Comparison of ENCODE assay signal across 1 cellular context in the genomic region with DNA sequence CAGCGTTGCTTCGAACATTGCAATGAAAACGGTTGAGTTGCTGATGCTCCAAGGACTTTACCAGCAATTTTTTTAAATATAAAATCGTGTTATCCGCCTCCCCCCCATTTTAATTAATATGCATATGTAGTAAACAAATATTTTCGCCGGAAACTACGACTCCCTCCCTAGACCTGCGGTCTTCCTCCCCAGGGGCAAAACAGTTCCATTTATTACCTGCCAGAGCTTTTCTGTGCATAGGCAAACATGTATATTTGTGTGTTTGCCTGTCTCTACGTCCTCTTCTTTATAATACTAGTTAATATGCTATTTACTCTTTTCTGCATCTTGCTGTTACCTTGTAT.
TF ChIP-seq lines count a peak whose summit lies in the region.

No MANE protein-coding gene starts in this region.

TF ChIP-seq in HEK293, 187 proteins besides CTCF, POLR2A, EP300 and RAD21 (continued from another document):
- TF ChIP-seq OSR2 (tag by site-specific recombination; IDR thresholded peaks at IDR 0.05) (no peak), ZNF155 (tag by site-specific recombination; IDR thresholded peaks at IDR 0.05) (no peak), ZNF791 (tag by site-specific recombination; IDR thresholded peaks at IDR 0.05) (no peak), ZNF426 (tag by site-specific recombination; IDR thresholded peaks at IDR 0.05) (no peak)
- TF ChIP-seq, protein P1, sequence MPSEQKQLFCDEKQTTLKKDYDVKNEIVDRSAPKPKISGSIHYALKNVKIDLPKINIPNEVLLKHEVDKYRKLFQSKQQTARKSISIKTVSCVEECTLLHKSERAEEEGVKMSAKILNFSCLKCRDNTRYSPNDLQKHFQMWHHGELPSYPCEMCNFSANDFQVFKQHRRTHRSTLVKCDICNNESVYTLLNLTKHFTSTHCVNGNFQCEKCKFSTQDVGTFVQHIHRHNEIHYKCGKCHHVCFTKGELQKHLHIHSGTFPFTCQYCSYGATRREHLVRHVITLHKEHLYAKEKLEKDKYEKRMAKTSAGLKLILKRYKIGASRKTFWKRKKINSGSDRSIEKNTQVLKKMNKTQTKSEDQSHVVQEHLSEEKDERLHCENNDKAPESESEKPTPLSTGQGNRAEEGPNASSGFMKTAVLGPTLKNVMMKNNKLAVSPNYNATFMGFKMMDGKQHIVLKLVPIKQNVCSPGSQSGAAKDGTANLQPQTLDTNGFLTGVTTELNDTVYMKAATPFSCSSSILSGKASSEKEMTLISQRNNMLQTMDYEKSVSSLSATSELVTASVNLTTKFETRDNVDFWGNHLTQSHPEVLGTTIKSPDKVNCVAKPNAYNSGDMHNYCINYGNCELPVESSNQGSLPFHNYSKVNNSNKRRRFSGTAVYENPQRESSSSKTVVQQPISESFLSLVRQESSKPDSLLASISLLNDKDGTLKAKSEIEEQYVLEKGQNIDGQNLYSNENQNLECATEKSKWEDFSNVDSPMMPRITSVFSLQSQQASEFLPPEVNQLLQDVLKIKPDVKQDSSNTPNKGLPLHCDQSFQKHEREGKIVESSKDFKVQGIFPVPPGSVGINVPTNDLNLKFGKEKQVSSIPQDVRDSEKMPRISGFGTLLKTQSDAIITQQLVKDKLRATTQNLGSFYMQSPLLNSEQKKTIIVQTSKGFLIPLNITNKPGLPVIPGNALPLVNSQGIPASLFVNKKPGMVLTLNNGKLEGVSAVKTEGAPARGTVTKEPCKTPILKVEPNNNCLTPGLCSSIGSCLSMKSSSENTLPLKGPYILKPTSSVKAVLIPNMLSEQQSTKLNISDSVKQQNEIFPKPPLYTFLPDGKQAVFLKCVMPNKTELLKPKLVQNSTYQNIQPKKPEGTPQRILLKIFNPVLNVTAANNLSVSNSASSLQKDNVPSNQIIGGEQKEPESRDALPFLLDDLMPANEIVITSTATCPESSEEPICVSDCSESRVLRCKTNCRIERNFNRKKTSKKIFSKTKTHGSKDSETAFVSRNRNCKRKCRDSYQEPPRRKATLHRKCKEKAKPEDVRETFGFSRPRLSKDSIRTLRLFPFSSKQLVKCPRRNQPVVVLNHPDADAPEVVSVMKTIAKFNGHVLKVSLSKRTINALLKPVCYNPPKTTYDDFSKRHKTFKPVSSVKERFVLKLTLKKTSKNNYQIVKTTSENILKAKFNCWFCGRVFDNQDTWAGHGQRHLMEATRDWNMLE (tag by site-specific recombination; conservative IDR thresholded peaks at IDR 0.05; ENCODE audit: low read depth), result no peak
- TF ChIP-seq, protein P2, sequence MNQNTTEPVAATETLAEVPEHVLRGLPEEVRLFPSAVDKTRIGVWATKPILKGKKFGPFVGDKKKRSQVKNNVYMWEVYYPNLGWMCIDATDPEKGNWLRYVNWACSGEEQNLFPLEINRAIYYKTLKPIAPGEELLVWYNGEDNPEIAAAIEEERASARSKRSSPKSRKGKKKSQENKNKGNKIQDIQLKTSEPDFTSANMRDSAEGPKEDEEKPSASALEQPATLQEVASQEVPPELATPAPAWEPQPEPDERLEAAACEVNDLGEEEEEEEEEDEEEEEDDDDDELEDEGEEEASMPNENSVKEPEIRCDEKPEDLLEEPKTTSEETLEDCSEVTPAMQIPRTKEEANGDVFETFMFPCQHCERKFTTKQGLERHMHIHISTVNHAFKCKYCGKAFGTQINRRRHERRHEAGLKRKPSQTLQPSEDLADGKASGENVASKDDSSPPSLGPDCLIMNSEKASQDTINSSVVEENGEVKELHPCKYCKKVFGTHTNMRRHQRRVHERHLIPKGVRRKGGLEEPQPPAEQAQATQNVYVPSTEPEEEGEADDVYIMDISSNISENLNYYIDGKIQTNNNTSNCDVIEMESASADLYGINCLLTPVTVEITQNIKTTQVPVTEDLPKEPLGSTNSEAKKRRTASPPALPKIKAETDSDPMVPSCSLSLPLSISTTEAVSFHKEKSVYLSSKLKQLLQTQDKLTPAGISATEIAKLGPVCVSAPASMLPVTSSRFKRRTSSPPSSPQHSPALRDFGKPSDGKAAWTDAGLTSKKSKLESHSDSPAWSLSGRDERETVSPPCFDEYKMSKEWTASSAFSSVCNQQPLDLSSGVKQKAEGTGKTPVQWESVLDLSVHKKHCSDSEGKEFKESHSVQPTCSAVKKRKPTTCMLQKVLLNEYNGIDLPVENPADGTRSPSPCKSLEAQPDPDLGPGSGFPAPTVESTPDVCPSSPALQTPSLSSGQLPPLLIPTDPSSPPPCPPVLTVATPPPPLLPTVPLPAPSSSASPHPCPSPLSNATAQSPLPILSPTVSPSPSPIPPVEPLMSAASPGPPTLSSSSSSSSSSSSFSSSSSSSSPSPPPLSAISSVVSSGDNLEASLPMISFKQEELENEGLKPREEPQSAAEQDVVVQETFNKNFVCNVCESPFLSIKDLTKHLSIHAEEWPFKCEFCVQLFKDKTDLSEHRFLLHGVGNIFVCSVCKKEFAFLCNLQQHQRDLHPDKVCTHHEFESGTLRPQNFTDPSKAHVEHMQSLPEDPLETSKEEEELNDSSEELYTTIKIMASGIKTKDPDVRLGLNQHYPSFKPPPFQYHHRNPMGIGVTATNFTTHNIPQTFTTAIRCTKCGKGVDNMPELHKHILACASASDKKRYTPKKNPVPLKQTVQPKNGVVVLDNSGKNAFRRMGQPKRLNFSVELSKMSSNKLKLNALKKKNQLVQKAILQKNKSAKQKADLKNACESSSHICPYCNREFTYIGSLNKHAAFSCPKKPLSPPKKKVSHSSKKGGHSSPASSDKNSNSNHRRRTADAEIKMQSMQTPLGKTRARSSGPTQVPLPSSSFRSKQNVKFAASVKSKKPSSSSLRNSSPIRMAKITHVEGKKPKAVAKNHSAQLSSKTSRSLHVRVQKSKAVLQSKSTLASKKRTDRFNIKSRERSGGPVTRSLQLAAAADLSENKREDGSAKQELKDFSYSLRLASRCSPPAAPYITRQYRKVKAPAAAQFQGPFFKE (tag by site-specific recombination; IDR thresholded peaks at IDR 0.05; ENCODE audit: borderline replicate concordance), result no peak
- TF ChIP-seq, protein P3, sequence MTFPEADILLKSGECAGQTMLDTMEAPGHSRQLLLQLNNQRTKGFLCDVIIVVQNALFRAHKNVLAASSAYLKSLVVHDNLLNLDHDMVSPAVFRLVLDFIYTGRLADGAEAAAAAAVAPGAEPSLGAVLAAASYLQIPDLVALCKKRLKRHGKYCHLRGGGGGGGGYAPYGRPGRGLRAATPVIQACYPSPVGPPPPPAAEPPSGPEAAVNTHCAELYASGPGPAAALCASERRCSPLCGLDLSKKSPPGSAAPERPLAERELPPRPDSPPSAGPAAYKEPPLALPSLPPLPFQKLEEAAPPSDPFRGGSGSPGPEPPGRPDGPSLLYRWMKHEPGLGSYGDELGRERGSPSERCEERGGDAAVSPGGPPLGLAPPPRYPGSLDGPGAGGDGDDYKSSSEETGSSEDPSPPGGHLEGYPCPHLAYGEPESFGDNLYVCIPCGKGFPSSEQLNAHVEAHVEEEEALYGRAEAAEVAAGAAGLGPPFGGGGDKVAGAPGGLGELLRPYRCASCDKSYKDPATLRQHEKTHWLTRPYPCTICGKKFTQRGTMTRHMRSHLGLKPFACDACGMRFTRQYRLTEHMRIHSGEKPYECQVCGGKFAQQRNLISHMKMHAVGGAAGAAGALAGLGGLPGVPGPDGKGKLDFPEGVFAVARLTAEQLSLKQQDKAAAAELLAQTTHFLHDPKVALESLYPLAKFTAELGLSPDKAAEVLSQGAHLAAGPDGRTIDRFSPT (tag by site-specific recombination; IDR thresholded peaks at IDR 0.05), result no peak
